Comparison of ENCODE assay signal across 24 cellular contexts in the genomic region with DNA sequence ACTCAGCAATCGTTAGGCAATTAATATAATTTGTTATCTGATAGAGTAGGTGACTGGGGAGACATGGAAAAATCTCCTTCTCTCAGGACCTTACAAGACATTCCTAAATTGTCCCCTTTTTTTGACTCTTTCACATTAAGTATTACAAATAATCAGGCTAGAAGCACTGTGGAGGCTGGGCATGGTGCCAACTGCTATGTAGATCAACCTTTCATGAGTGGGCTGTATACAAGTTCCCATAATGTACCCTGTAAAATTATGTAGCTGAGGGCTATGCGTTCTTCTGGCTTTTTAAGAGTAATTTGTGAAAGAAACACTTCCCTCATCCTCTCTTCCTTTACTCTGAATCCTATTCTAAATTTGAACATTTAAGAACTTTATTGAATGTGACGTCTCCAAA.
DNase-seq lines count a peak whose midpoint lies in the region; ATAC-seq and TF ChIP-seq lines count a peak whose summit lies in the region.
"Had no signal": no experiment of that assay in that cellular context is flagged by ENCODE, and none has a peak within 500 bp of the region (broad histone marks: within the 10 kb centered on the region; RNA-seq: fewer than 3 reads in every experiment).

No MANE protein-coding gene starts in this region.

- H3K27me3 ChIP-seq in hepatocyte (no peaks in the 10 kb centered on the region), upper lobe of left lung (no peaks in the 10 kb centered on the region)
- H3K27me3 ChIP-seq: BLaER1, heart right ventricle, spleen, vagina had no signal

- 71% methylated on average over 3 of the region's 3 CpGs for WGBS in hepatocyte (ENCODE audit: low lambda C conversion rate, missing lambda C conversion rate)
- 75 to 85% methylated on average over 3 of the region's 3 CpGs for WGBS in upper lobe of left lung, 2 donors

- peaks cover 6% of the 10 kb centered on the region for H3K79me2 ChIP-seq in hepatocyte

- H3K9me2 ChIP-seq in hepatocyte (replicated peaks; ENCODE audit: insufficient read depth), result no peaks in the 10 kb centered on the region

- no peak for TF ChIP-seq EP300 in upper lobe of left lung (IDR thresholded peaks at IDR 0.05)

- H3K27ac ChIP-seq in hepatocyte, result no peak overlapping the region
- H3K27ac ChIP-seq in upper lobe of left lung, result no peak overlapping the region
- H3K27ac ChIP-seq: BLaER1, heart right ventricle, spleen, vagina had no signal

- DNase-seq in NCI-H2196 (lab: John Stamatoyannopoulos, UW; ENCODE audit: unreplicated experiment) (peak; percentile 25), NCI-H2196 treated with DMSO at 0.1 percent for 48 hours (lab: John Stamatoyannopoulos, UW; ENCODE audit: unreplicated experiment) (no peak), G401 (ENCODE audit: low spot score) (peak; percentile 35), NCI-H446 treated with DMSO at 0.1 percent for 48 hours (lab: John Stamatoyannopoulos, UW) (peak; percentile 68), hepatocyte (ENCODE audit: low spot score) (peak; percentile 26), ecto neural progenitor cell (ENCODE audit: low spot score) (no peak), upper lobe of left lung (no peak)
- no peak for DNase-seq in stimulated activated CD4-positive, alpha-beta T cell treated with anti-CD3 and anti-CD28 coated beads, Interleukin-2, amount 100 ng/mL, for 48 hours
- DNase-seq: ACHN; activated CD4-positive, alpha-beta memory T cell treated with anti-CD3 and anti-CD28 coated beads, Interleukin-2, amount 10 ng/mL, durations not matched to agents 7 days and 5 days; activated CD4-positive, CD25-positive, alpha-beta regulatory T cell treated with anti-CD3 and anti-CD28 coated beads, Interleukin-2, amount 50 U/mL, for 72 hours; activated gamma-delta T cell; activated naive CD8-positive, alpha-beta T cell treated with anti-CD3 and anti-CD28 coated beads, Interleukin-2, amount 50 U/mL, for 24 hours; Caco-2; effector CD8-positive, alpha-beta T cell; NCI-H2171; SIG-M5; spleen; stimulated activated CD4-positive, alpha-beta T cell treated with anti-CD3 and anti-CD28 coated beads, Interleukin-4, amount 100 ng/mL, for 1 hour had no signal

- H2AFZ ChIP-seq in hepatocyte, result no peak overlapping the region

- in situ Hi-C loops in G401 (cut with HindIII; ENCODE audit: low sequenced_read_pairs), result no loop called here

- H4K20me1 ChIP-seq in hepatocyte (ENCODE audit: insufficient read depth, poor library complexity, severe bottlenecking), result peaks cover 2% of the 10 kb centered on the region
- H4K20me1 ChIP-seq: BLaER1 had no signal

- ATAC-seq in upper lobe of left lung (ENCODE audit: low FRiP score in 2 of 2), result no peak
- ATAC-seq: activated naive CD8-positive, alpha-beta T cell treated with anti-CD3 and anti-CD28 coated beads, Interleukin-2, amount 50 U/mL, for 24 hours; heart right ventricle; natural killer cell treated with Interleukin-12 subunit alpha and Interleukin-12 subunit beta and Interleukin-15 and Interleukin-18, amount 100 ng/mL, for 72 hours; stimulated activated memory B cell treated with anti-CD40 and anti-IgM and Interleukin-4, amounts not matched to agents 10 μg/mL and 1 μg/mL and 100 μg/mL, for 72 hours had no signal

- H3K4me2 ChIP-seq in hepatocyte, result no peak overlapping the region
- H3K4me2 ChIP-seq: BLaER1 had no signal

- TF ChIP-seq POLR2A in upper lobe of left lung (IDR thresholded peaks at IDR 0.05), result no peak

- H3K9me3 ChIP-seq in hepatocyte (ENCODE audit: low read depth) (no peaks in the 10 kb centered on the region), upper lobe of left lung (no peaks in the 10 kb centered on the region)
- H3K9me3 ChIP-seq: BLaER1, Caco-2, heart right ventricle, spleen, vagina had no signal

- H3K36me3 ChIP-seq in hepatocyte (replicated peaks; ENCODE audit: insufficient read depth, low read depth) (no peaks in the 10 kb centered on the region), upper lobe of left lung (no peaks in the 10 kb centered on the region)
- H3K36me3 ChIP-seq: BLaER1, spleen, vagina had no signal

- H3K4me3 ChIP-seq in hepatocyte, result no peak overlapping the region
- no peak overlapping the region for H3K4me3 ChIP-seq in upper lobe of left lung
- H3K4me3 ChIP-seq: BLaER1, heart right ventricle, spleen, vagina had no signal

- TF ChIP-seq CTCF in hepatocyte (IDR thresholded peaks at IDR 0.05; ENCODE audit: poor library complexity), result no peak
- TF ChIP-seq CTCF in upper lobe of left lung (IDR thresholded peaks at IDR 0.05), result no peak

- no peaks in the 10 kb centered on the region for H3K4me1 ChIP-seq in hepatocyte (ENCODE audit: insufficient read depth)
- H3K4me1 ChIP-seq in upper lobe of left lung, result peaks cover 0 to under 1% (median 0%) of the 10 kb centered on the region in 4 donors
- H3K4me1 ChIP-seq: Caco-2 had no signal

Comparison
In these comparisons a context has a peak if more than half of its experiments do, and no peak if none do; other contexts are left out.
1. DNase-seq: peak in NCI-H2196 (single experiment), G401 (single experiment), NCI-H446 treated with DMSO at 0.1 percent for 48 hours (single experiment) and hepatocyte (single experiment); none in NCI-H2196 treated with DMSO at 0.1 percent for 48 hours (single experiment), stimulated activated CD4-positive, alpha-beta T cell treated with anti-CD3 and anti-CD28 coated beads, Interleukin-2, amount 100 ng/mL, for 48 hours (0 of 2), ecto neural progenitor cell (single experiment) and upper lobe of left lung (0 of 2).